ENCODE assay signal across 11 cellular contexts in the genomic region with DNA sequence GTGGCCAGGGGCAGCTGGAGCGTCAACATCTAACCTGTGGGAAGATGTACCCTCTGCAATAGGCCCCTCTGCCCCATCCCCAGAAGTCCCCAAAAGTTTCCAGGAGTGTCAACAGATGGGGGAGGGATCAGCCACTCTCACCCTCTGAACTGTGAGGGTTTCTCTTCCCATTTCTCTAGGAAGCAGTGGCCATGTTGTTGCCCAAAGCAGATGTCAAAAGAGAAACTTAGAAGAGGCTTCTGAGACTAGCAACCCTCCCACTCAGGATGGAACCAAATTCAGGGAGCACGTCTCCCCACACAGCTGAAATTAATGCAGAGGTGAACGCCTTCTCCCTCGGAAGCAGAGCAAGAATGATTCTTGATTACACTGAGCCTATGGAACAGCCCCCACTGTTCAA.
A peak's percentile ranks its signal among the peaks of the same experiment; 100 is the strongest.
DNase-seq lines count a peak whose midpoint lies in the region; ATAC-seq and TF ChIP-seq lines count a peak whose summit lies in the region.
"Had no signal": no experiment of that assay in that cellular context is flagged by ENCODE, and none has a peak within 500 bp of the region (broad histone marks: within the 10 kb centered on the region; RNA-seq: fewer than 3 reads in every experiment).

No MANE protein-coding gene starts in this region.

- H3K9me3 ChIP-seq in KOPT-K1 (ENCODE audit: insufficient read depth, low read length, poor library complexity, severe bottlenecking), result no peaks in the 10 kb centered on the region
- H3K9me3 ChIP-seq in tibial nerve, result no peaks in the 10 kb centered on the region
- H3K9me3 ChIP-seq: heart left ventricle, tibial artery had no signal

- H3K36me3 ChIP-seq in KOPT-K1 (ENCODE audit: insufficient read depth, low read length) (no peaks in the 10 kb centered on the region), tibial nerve (no peaks in the 10 kb centered on the region)
- H3K36me3 ChIP-seq: heart left ventricle, tibial artery had no signal

- H3K27me3 ChIP-seq in tibial nerve, result no peaks in the 10 kb centered on the region
- H3K27me3 ChIP-seq: heart left ventricle, tibial artery had no signal

- peaks cover 86% of the 10 kb centered on the region for H3K4me1 Mint-ChIP-seq in activated naive CD8-positive, alpha-beta T cell (ENCODE audit: low read depth)

- intact Hi-C loops in sciatic nerve (cut with DNase I), result no loop called here

- no peak for TF ChIP-seq POLR2A in tibial nerve (IDR thresholded peaks at IDR 0.05)

- no peak overlapping the region for H3K4me3 ChIP-seq in tibial nerve
- H3K4me3 ChIP-seq: heart left ventricle, tibial artery had no signal

- ATAC-seq in GM18868 (IDR thresholded peaks at IDR 0.05; ENCODE audit: unreplicated experiment) (peak; percentile 17), sciatic nerve (peak; percentile 10), HG02571 (IDR thresholded peaks at IDR 0.05; ENCODE audit: unreplicated experiment) (no peak)

- TF ChIP-seq CTCF in tibial nerve (IDR thresholded peaks at IDR 0.05), result no peak

- no peaks in the 10 kb centered on the region for H3K36me3 Mint-ChIP-seq in activated naive CD8-positive, alpha-beta T cell

- H3K4me1 ChIP-seq in tibial nerve, result peaks cover 0 to 25% (median 12%) of the 10 kb centered on the region in 4 donors

- H3K27ac ChIP-seq in KOPT-K1 (ENCODE audit: low read depth, low read length, poor library complexity, severe bottlenecking) (peak overlapping the region; percentile 99), tibial nerve (peak overlapping the region in 2 of 4 donors; percentile 25 to 66)
- H3K27ac ChIP-seq: tibial artery had no signal

- peak overlapping the region; percentile 70 for H3K4me3 Mint-ChIP-seq in activated naive CD8-positive, alpha-beta T cell

- WGBS in tibial nerve, 2 donors, result 83 to 95% methylated on average over 4 of the region's 4 CpGs

- no peaks in the 10 kb centered on the region for H3K9me3 Mint-ChIP-seq in activated naive CD8-positive, alpha-beta T cell (ENCODE audit: low read depth)

- DNase-seq in sciatic nerve (ENCODE audit: low spot score) (no peak), tibial nerve (ENCODE audit: low spot score in 2 of 2) (no peak), 8988T (no peak)
- no peak for DNase-seq in stimulated activated CD4-positive, alpha-beta T cell treated with anti-CD3 and anti-CD28 coated beads, Interleukin-12 subunit alpha, Interleukin-12 subunit beta, amount 100 ng/mL, for 4 hours
- DNase-seq: NCI-H1694 treated with DMSO at 0.1 percent for 48 hours, tibial artery had no signal

- H3K27ac Mint-ChIP-seq in activated naive CD8-positive, alpha-beta T cell, result peak overlapping the region; percentile 97

- TF ChIP-seq EP300 in tibial nerve (IDR thresholded peaks at IDR 0.05), result no peak

- no peaks in the 10 kb centered on the region for H3K27me3 Mint-ChIP-seq in activated naive CD8-positive, alpha-beta T cell
